8 cellular contexts compared by ENCODE assay signal in genomic region chr19:40799558-40800338, GRCh38. TPM values are rescaled to one million over a fixed set of nuclear protein-coding genes. Genes with fewer than 3 reads are reported as not detected.
A peak's percentile ranks its signal among the peaks of the same experiment; 100 is the strongest.
DNase-seq lines count a peak whose midpoint lies in the region; ATAC-seq and TF ChIP-seq lines count a peak whose summit lies in the region.

No MANE protein-coding gene starts in this region.

- H3K36me3 ChIP-seq in stomach smooth muscle (ENCODE audit: control insufficient read depth in 2 of 2, insufficient read depth in 2 of 2, low read length in 2 of 2): peaks cover 0 to 10% of the 10 kb centered on the region in 2 donors

- H3K9ac ChIP-seq in stomach smooth muscle (ENCODE audit: low read length in 2 of 2): peak overlapping the region; percentile 79 to 84

- no peaks in the 10 kb centered on the region for H3K27me3 ChIP-seq in stomach smooth muscle (ENCODE audit: control insufficient read depth in 1 of 2, insufficient read depth in 2 of 2, low read length in 2 of 2)

- peak overlapping the region; percentile 72 for H3K4me3 ChIP-seq in NB4 (ENCODE audit: low read depth, low read length)
- peak overlapping the region; percentile 80 to 85 for H3K4me3 ChIP-seq in stomach smooth muscle (ENCODE audit: low read length in 2 of 2)

- peaks cover 59% of the 10 kb centered on the region for H3K4me1 ChIP-seq in stomach smooth muscle (ENCODE audit: control insufficient read depth, insufficient read depth, low read length)

- no peak for ATAC-seq in HG02852 (IDR thresholded peaks at IDR 0.05; ENCODE audit: unreplicated experiment)

- TF ChIP-seq CTCF in NB4 (IDR thresholded peaks at IDR 0.05; ENCODE audit: low read depth, low read length): no peak
- TF ChIP-seq CTCF in MCF 10A (IDR thresholded peaks at IDR 0.05; ENCODE audit: unreplicated experiment): no peak

- CTCF ChIA-PET in MCF 10A (lab: Yijun Ruan, JAX): interaction anchor here (1.3 kb wide), 1 partner anchor 95 kb away, joined by 4 read pairs; no protein-coding TSS in a partner anchor

- intact Hi-C loops in MCF 10A (cut with micrococcal nuclease): no loop called here

- POLR2A ChIA-PET in MCF 10A (lab: Yijun Ruan, JAX): interaction anchor here (0.5 to 3.5 kb wide), 13 partner anchors 8 to 1057 kb away, joined by 3 to 57 read pairs (median 6); partner anchors contain the start of genes ACTMAP, COQ8B, ITPKC and RAB4B

- no peaks in the 10 kb centered on the region for H3K9me3 ChIP-seq in stomach smooth muscle (ENCODE audit: control insufficient read depth in 2 of 2, low read length in 2 of 2)

- H3K27ac ChIP-seq in stomach smooth muscle (ENCODE audit: low read length): peak overlapping the region; percentile 75

- peak; percentile 52 for DNase-seq in DMS 273 (lab: John Stamatoyannopoulos, UW; ENCODE audit: unreplicated experiment)
- DNase-seq in DMS 273 treated with DMSO at 0.1 percent for 48 hours (lab: John Stamatoyannopoulos, UW): no peak
- DNase-seq in NB4 (ENCODE audit: low read depth): peak; percentile 63
- DNase-seq in MCF 10A (ENCODE audit: unreplicated experiment): no peak
- peak; percentile 23 for DNase-seq in kidney tubule cell (ENCODE audit: low spot score)
- no peak for DNase-seq in hippocampal formation (lab: John Stamatoyannopoulos, UW)

- no peak for TF ChIP-seq POLR2A in NB4 (IDR thresholded peaks at IDR 0.05; ENCODE audit: extremely low read depth, insufficient read length)

- peaks cover 42% of the 10 kb centered on the region for H3K4me1 Mint-ChIP-seq in MCF 10A (ENCODE audit: insufficient read depth, unreplicated experiment)

- no peaks in the 10 kb centered on the region for H3K27me3 Mint-ChIP-seq in MCF 10A (ENCODE audit: insufficient read depth, unreplicated experiment)

- peaks cover 25% of the 10 kb centered on the region for H3K36me3 Mint-ChIP-seq in MCF 10A (ENCODE audit: insufficient read depth, unreplicated experiment)

- BruUV-seq in MCF 10A (replicated peaks; lab: Mats Ljungman, UMichigan): no TSS peak

- H3K4me3 Mint-ChIP-seq in MCF 10A (ENCODE audit: unreplicated experiment): peak overlapping the region; percentile 86

- H3K9me3 Mint-ChIP-seq in MCF 10A (ENCODE audit: unreplicated experiment): no peaks in the 10 kb centered on the region

- peak overlapping the region; percentile 93 for H3K27ac Mint-ChIP-seq in MCF 10A (ENCODE audit: low read depth, unreplicated experiment)

RNA-seq across cellular contexts. Expression of gene EGLN2, which starts 0.8 kb away (rescaled TPM):
- 55.6 and 62.7 TPM in 2 replicates for total RNA-seq in MCF 10A (2022)

RNA-seq across cellular contexts. Expression of gene RAB4B, which starts 21.7 kb away (rescaled TPM):
- total RNA-seq in MCF 10A (2022): 10.1 and 13.2 TPM in 2 replicates

RNA-seq across cellular contexts. Expression of gene MIA, which starts 24.4 kb away (rescaled TPM):
- 0.70 TPM in 1 of 2 replicates, not detected in the other for total RNA-seq in MCF 10A (2022)

RNA-seq across cellular contexts. Expression of gene SNRPA, which starts 48.7 kb away (rescaled TPM):
- total RNA-seq in MCF 10A (2022): 108 and 160 TPM in 2 replicates

RNA-seq across cellular contexts. Expression of gene ACTMAP, which starts 49.5 kb away (rescaled TPM):
- total RNA-seq in MCF 10A (2022): 19.3 and 21.2 TPM in 2 replicates

Comparison
In these comparisons a context has a peak if more than half of its experiments do, and no peak if none do; other contexts are left out.
1. DNase-seq: peak in DMS 273 (single experiment), NB4 (single experiment) and kidney tubule cell (single experiment); none in DMS 273 treated with DMSO at 0.1 percent for 48 hours (single experiment), MCF 10A (single experiment) and hippocampal formation (0 of 2).